14 cellular contexts compared by ENCODE assay signal in the genomic region with DNA sequence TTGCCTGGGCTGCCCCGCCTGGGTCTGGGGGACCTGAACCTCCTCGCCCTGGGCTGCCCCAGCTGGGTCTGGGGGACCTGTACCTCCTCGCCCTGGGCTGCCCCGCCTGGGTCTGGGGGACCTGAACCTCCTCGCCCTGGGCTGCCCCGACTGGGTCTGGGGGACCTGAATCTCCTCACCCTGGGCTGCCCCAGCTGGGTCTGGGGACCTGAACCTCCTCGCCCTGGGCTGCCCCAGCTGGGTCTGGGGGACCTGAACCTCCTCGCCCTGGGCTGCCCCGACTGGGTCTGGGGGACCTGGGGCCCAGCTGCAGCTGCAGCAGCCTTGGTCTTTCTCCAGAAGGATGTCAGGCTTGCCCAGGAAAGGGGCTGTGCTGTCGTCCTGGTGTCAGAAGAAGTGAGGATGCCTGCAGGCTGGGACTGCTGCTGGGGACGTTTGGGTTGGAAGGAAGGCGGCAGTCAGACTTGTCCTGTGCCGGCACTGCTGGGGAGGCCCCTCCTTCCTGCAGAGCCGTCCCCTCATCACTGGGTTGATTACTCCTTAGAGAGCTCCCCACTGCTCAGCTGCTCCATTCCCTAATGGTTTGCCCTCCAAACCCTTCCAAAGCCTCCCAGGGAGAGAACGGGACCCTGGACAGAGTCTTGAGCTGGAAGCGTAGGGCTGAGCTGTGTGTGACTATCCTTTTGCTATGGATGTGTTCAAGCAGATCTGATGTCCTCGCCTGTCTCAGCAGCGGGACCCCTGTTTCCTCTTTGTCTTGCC.
"Had no signal": no experiment of that assay in that cellular context is flagged by ENCODE, and none has a peak within 500 bp of the region (broad histone marks: within the 10 kb centered on the region; RNA-seq: fewer than 3 reads in every experiment).

No MANE protein-coding gene starts in this region.

- ATAC-seq: activated CD8-positive, alpha-beta T cell treated with anti-CD3 and anti-CD28 coated beads for 36 hours; foreskin keratinocyte; left colon; mucosa of descending colon; naive thymus-derived CD4-positive, alpha-beta T cell; sciatic nerve; SK-N-SH treated with all-trans-retinoic acid at 6 μM for 48 hours had no signal

- H3K27ac ChIP-seq: foreskin keratinocyte, thoracic aorta had no signal

- H3K4me1 ChIP-seq: foreskin keratinocyte had no signal

- DNase-seq: activated CD4-positive, alpha-beta T cell treated with anti-CD3 and anti-CD28 coated beads for 48 hours; activated CD8-positive, alpha-beta T cell treated with anti-CD3 and anti-CD28 coated beads for 36 hours; activated gamma-delta T cell treated with Interleukin-2 at 50 U/mL for 16 hours; activated T-cell treated with anti-CD3 and anti-CD28 coated beads, Interleukin-2, amount 50 U/mL, for 48 hours; amniotic stem cell; effector memory CD4-positive, alpha-beta T cell; foreskin keratinocyte; head of caudate nucleus; left colon; mucosa of descending colon; naive thymus-derived CD4-positive, alpha-beta T cell had no signal

- H3K4me3 ChIP-seq: mucosa of descending colon, thoracic aorta had no signal

- H3K27me3 ChIP-seq: foreskin keratinocyte had no signal

- H3K9me3 ChIP-seq: mucosa of descending colon, thoracic aorta had no signal
